ENCODE assay signal across 1 cellular context in genomic region chr20:35604444-35604750, GRCh38.
A peak's percentile ranks its signal among the peaks of the same experiment; 100 is the strongest.
TF ChIP-seq lines count a peak whose summit lies in the region.

No MANE protein-coding gene starts in this region.

TF ChIP-seq in K562, 482 proteins besides CTCF, POLR2A, EP300 and RAD21 (continued from another document):
- TF ChIP-seq SMC3 (conservative IDR thresholded peaks at IDR 0.05; ENCODE audit: insufficient read depth, low read depth, low read length) (0 out of 2 replicates have a peak, but pooled peaks have one; percentile 19), CTCFL (IDR thresholded peaks at IDR 0.05; ENCODE audit: borderline replicate concordance, insufficient read depth, low read depth, low read length, poor library complexity, severe bottlenecking) (peak; percentile 27), ZNF699 (CRISPR knock-in tag; IDR thresholded peaks at IDR 0.05; ENCODE audit: insufficient replicate concordance) (no peak), MGA (IDR thresholded peaks at IDR 0.05) (no peak)
